ENCODE assay signal across 4 cellular contexts in the genomic region with DNA sequence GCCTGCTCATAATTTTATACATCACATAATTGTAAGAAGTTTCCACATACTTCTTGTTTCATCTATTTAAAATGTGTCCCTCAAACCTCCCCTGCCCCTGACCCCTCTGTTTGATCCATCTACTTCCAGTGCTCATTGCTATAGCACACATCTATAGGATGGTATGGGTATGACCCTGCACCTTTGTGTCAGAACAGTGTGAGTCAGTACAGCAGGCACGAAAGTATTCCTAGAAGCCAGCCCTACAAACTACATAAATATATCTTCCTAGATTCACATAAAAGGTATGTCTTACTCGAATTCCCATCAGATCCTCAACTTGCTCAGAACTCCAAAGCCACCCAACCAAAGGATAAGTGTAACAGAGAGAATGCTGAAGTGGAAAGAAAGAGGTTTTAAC.
"Had no signal": no experiment of that assay in that cellular context is flagged by ENCODE, and none has a peak within 500 bp of the region (broad histone marks: within the 10 kb centered on the region; RNA-seq: fewer than 3 reads in every experiment).

No MANE protein-coding gene starts in this region.

- ATAC-seq: GM23338 had no signal

- H3K36me3 Mint-ChIP-seq: IgD-negative memory B cell had no signal

- DNase-seq: H9, HCEC 1CT had no signal

- H3K27ac Mint-ChIP-seq: GM23338, IgD-negative memory B cell had no signal

- H3K4me3 Mint-ChIP-seq: GM23338, H9, IgD-negative memory B cell had no signal

- H3K9me3 Mint-ChIP-seq: GM23338, H9, IgD-negative memory B cell had no signal
